ENCODE assay signal across 15 cellular contexts in genomic region chr2:220393717-220394116, GRCh38.
A peak's percentile ranks its signal among the peaks of the same experiment; 100 is the strongest.
DNase-seq lines count a peak whose midpoint lies in the region; ATAC-seq, FAIRE-seq and TF ChIP-seq lines count a peak whose summit lies in the region.
"Had no signal": no experiment of that assay in that cellular context is flagged by ENCODE, and none has a peak within 500 bp of the region (broad histone marks: within the 10 kb centered on the region; RNA-seq: fewer than 3 reads in every experiment).

No MANE protein-coding gene starts in this region.

- H4K20me1 ChIP-seq in SK-N-SH (ENCODE audit: insufficient read depth) = no peaks in the 10 kb centered on the region

- no peak overlapping the region for H2AFZ ChIP-seq in SK-N-SH (ENCODE audit: low read depth)
- H2AFZ ChIP-seq: GM23248 had no signal

- TF ChIP-seq POLR2A in body of pancreas (IDR thresholded peaks at IDR 0.05) = no peak

- H3K4me2 ChIP-seq in SK-N-SH = no peak overlapping the region
- H3K4me2 ChIP-seq: A549 had no signal

- no peaks in the 10 kb centered on the region for H3K9me3 ChIP-seq in SK-N-SH
- H3K9me3 ChIP-seq in right cardiac atrium (ENCODE audit: control insufficient read depth, low read length) = no peaks in the 10 kb centered on the region
- H3K9me3 ChIP-seq in body of pancreas = no peaks in the 10 kb centered on the region
- H3K9me3 ChIP-seq: A549, HAP-1, Peyer's patch had no signal

- no peaks in the 10 kb centered on the region for H3K27me3 ChIP-seq in SK-N-SH (ENCODE audit: insufficient read depth)
- no peaks in the 10 kb centered on the region for H3K27me3 ChIP-seq in right cardiac atrium (ENCODE audit: control insufficient read depth, insufficient read depth)
- no peaks in the 10 kb centered on the region for H3K27me3 ChIP-seq in body of pancreas
- H3K27me3 ChIP-seq: Peyer's patch had no signal

- no peak for TF ChIP-seq RAD21 in SK-N-SH (IDR thresholded peaks at IDR 0.05; ENCODE audit: low read length)

- TF ChIP-seq EP300 in SK-N-SH (IDR thresholded peaks at IDR 0.05; ENCODE audit: borderline replicate concordance in 1 of 2, low read depth in 1 of 2, low read length in 1 of 2) = no peak

- no peaks in the 10 kb centered on the region for H3K9me2 ChIP-seq in SK-N-SH

- no peaks in the 10 kb centered on the region for H3K79me2 ChIP-seq in SK-N-SH (ENCODE audit: insufficient read depth)

- peaks cover 12% of the 10 kb centered on the region for H3F3A ChIP-seq in SK-N-SH (replicated peaks; ENCODE audit: insufficient read depth)

- POLR2A ChIA-PET in SK-N-SH (lab: Yijun Ruan, JAX) = no interaction called here

- no peaks in the 10 kb centered on the region for H3K36me3 ChIP-seq in SK-N-SH (replicated peaks in 1 of 2; ENCODE audit: control insufficient read depth in 1 of 2, insufficient read depth in 2 of 2, low read length in 1 of 2)
- H3K36me3 ChIP-seq in body of pancreas (replicated peaks in 1 of 2; ENCODE audit: insufficient read depth in 1 of 2, low read depth in 2 of 2) = no peaks in the 10 kb centered on the region
- H3K36me3 ChIP-seq: HAP-1, Peyer's patch had no signal

- DNase-seq in SK-N-SH = no peak
- peak in 2 of 3 experiments; percentile 37 to 85 for DNase-seq in NCI-H1417 (lab: John Stamatoyannopoulos, UW)
- peak; percentile 76 for DNase-seq in NCI-H748 (lab: John Stamatoyannopoulos, UW; ENCODE audit: unreplicated experiment)
- no peak for DNase-seq in right cardiac atrium
- no peak for DNase-seq in body of pancreas
- no peak for DNase-seq in GM19239 (ENCODE audit: insufficient read length, low spot score)
- DNase-seq in urothelium cell line (ENCODE audit: low spot score) = no peak
- DNase-seq: CD4-positive, alpha-beta T cell; Peyer's patch had no signal

- intact Hi-C loops in right cardiac atrium (cut with DNase I) = no loop called here
- intact Hi-C loops in body of pancreas (cut with DNase I) = no loop called here

- CTCF ChIA-PET in SK-N-SH (lab: Yijun Ruan, JAX) = no interaction called here

- FAIRE-seq in GM19239 (lab: Jason Lieb, UNC) = no peak
- FAIRE-seq in urothelium cell line (lab: Jason Lieb, UNC) = no peak
- FAIRE-seq: A549, GM12878, HTR-8/SVneo had no signal

- 30% methylated on average over 2 of the region's 2 CpGs for WGBS in SK-N-SH (ENCODE audit: low lambda C conversion rate)
- WGBS in right cardiac atrium = 41% methylated on average over 2 of the region's 2 CpGs
- WGBS in body of pancreas, 2 donors = 56 to 67% methylated on average over 2 of the region's 2 CpGs

- ATAC-seq in SK-N-SH treated with all-trans-retinoic acid at 6 μM for 48 hours (no peak), right cardiac atrium (peak; percentile 72 to 74), body of pancreas (no peak)
- ATAC-seq: A549, GM12878 had no signal

- no peaks in the 10 kb centered on the region for H3K4me1 ChIP-seq in SK-N-SH (ENCODE audit: control insufficient read depth in 1 of 2, insufficient read depth in 2 of 2, low read depth in 1 of 2, low read length in 1 of 2)
- no peaks in the 10 kb centered on the region for H3K4me1 ChIP-seq in right cardiac atrium (ENCODE audit: control insufficient read depth, insufficient read depth, low read length)
- no peaks in the 10 kb centered on the region for H3K4me1 ChIP-seq in body of pancreas
- H3K4me1 ChIP-seq: HAP-1, Peyer's patch had no signal

- H3K27ac ChIP-seq in SK-N-SH (ENCODE audit: low read depth in 2 of 2, low read length in 1 of 2) (no peak overlapping the region), right cardiac atrium (ENCODE audit: low read length) (no peak overlapping the region), body of pancreas (no peak overlapping the region)
- H3K27ac ChIP-seq: A549, GM23248, Peyer's patch had no signal

- H3K9ac ChIP-seq in SK-N-SH = no peak overlapping the region
- H3K9ac ChIP-seq: GM23248 had no signal

- H3K4me3 ChIP-seq in SK-N-SH (ENCODE audit: low read depth in 2 of 2, low read length in 1 of 2) (no peak overlapping the region), right cardiac atrium (ENCODE audit: low read length) (no peak overlapping the region), body of pancreas (no peak overlapping the region)
- H3K4me3 ChIP-seq: A549, GM12878, GM23248, HAP-1, Peyer's patch had no signal

- TF ChIP-seq CTCF in SK-N-SH (IDR thresholded peaks at IDR 0.05) = no peak
- TF ChIP-seq CTCF in body of pancreas (IDR thresholded peaks at IDR 0.05) = no peak

TF ChIP-seq in SK-N-SH, 30 proteins besides CTCF, POLR2A, EP300 and RAD21:
- TF ChIP-seq PBX3 (IDR thresholded peaks at IDR 0.05) = 0 out of 2 replicates have a peak, but pooled peaks have one; percentile 10
- TF ChIP-seq FOXJ3 (CRISPR knock-in tag; IDR thresholded peaks at IDR 0.05) = no peak

TF ChIP-seq in SK-N-SH treated with all-trans-retinoic acid at 6 μM for 48 hours, 23 proteins besides CTCF, POLR2A, EP300 and RAD21 (continues in another document):
- TF ChIP-seq ISL1 (CRISPR knock-in tag; IDR thresholded peaks at IDR 0.05) (no peak), TSHZ2 (CRISPR knock-in tag; IDR thresholded peaks at IDR 0.05) (no peak), PPARA (CRISPR knock-in tag; IDR thresholded peaks at IDR 0.05; ENCODE audit: borderline replicate concordance) (no peak), CREB5 (CRISPR knock-in tag; IDR thresholded peaks at IDR 0.05; ENCODE audit: low read depth) (no peak), BACH2 (CRISPR knock-in tag; IDR thresholded peaks at IDR 0.05; ENCODE audit: borderline replicate concordance) (no peak), ZFP30 (CRISPR knock-in tag; IDR thresholded peaks at IDR 0.05) (no peak), CSRNP3 (CRISPR knock-in tag; IDR thresholded peaks at IDR 0.05) (no peak), ZNF565 (CRISPR knock-in tag; conservative IDR thresholded peaks at IDR 0.05; ENCODE audit: low read depth) (no peak), TOX (CRISPR knock-in tag; IDR thresholded peaks at IDR 0.05; ENCODE audit: borderline replicate concordance) (no peak), TCF4 (CRISPR knock-in tag; IDR thresholded peaks at IDR 0.05; ENCODE audit: borderline replicate concordance) (no peak), OSR1 (CRISPR knock-in tag; IDR thresholded peaks at IDR 0.05) (no peak), ZNF70 (CRISPR knock-in tag; IDR thresholded peaks at IDR 0.05) (no peak), ESRRG (CRISPR knock-in tag; IDR thresholded peaks at IDR 0.05) (no peak)

Comparison
In these comparisons a context has a peak if more than half of its experiments do, and no peak if none do; other contexts are left out.
1. DNase-seq: peak in NCI-H1417 (2 of 3) and NCI-H748 (single experiment); none in SK-N-SH (single experiment), right cardiac atrium (0 of 3), body of pancreas (0 of 4), GM19239 (single experiment) and urothelium cell line (single experiment).
2. ATAC-seq: peak in right cardiac atrium (2 of 2); none in SK-N-SH treated with all-trans-retinoic acid at 6 μM for 48 hours (single experiment) and body of pancreas (single experiment).